In the genomic region with DNA sequence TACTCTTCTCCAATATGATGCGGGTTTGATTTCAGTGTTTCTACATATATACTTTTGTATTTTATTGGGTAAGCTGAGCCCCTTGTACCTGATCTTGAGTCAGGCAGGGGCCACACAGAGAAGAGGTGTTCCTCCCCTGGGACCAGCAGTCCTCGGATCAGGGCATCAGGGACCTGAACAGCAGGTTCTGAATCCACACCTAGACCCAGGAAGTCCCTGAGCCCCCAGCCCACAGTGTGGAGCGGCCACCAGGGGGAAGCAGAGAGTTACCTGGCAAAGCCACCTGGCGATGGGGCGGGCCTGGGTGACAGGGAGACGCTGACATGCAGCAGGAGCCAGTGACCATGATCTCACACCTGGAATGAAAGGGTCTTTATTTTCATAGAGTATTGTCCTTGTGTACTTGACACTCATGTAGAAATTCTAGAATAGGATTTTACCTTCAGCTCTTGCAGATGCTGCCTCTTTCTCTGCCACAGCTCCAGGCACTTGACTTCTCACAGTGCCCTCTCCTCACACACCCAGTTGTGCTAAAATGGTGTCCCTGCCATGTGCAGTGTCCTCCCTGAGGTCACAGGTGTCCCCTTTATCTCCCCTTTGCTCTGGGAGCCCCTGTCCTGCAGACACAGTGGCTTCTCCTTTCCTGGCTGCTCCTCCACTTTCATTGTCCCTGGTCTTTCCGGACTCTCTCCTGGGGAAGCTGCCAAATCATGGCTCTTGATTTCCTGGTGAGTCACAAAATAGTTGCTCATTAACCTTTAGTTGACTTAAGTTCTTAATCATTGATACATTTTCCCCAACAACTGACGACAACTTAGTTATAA, we compare ENCODE assay signal across 9 cellular contexts. TPM values are rescaled to one million over a fixed set of nuclear protein-coding genes. Genes with fewer than 3 reads are reported as not detected.
A peak's percentile ranks its signal among the peaks of the same experiment; 100 is the strongest.
DNase-seq lines count a peak whose midpoint lies in the region; ATAC-seq, FAIRE-seq and TF ChIP-seq lines count a peak whose summit lies in the region.
"Had no signal": no experiment of that assay in that cellular context is flagged by ENCODE, and none has a peak within 500 bp of the region (broad histone marks: within the 10 kb centered on the region; RNA-seq: fewer than 3 reads in every experiment).

No MANE protein-coding gene starts in this region.

- ATAC-seq in K562: peak; percentile 94
- ATAC-seq in HG03196 (IDR thresholded peaks at IDR 0.05; ENCODE audit: unreplicated experiment): no peak

- H3K9me3 ChIP-seq in K562 (replicated peaks; ENCODE audit: control insufficient read depth, insufficient read depth, low read depth, low read length): no peaks in the 10 kb centered on the region
- H3K9me3 ChIP-seq: tibial artery had no signal

- intact Hi-C loops in K562 (cut with micrococcal nuclease): loop anchor here (1.0 to 5.0 kb wide), 3 partner anchors 46 to 191 kb away; no protein-coding TSS in a partner anchor

- no peaks in the 10 kb centered on the region for H3K79me2 ChIP-seq in K562 (ENCODE audit: control insufficient read depth, insufficient read depth, low read length)

- no TSS peak for BruUV-seq in K562 (replicated peaks; lab: Mats Ljungman, UMichigan)

- no peak for TF ChIP-seq EP300 in Ishikawa (IDR thresholded peaks at IDR 0.05; ENCODE audit: borderline replicate concordance)
- no peak for TF ChIP-seq EP300 in K562 (IDR thresholded peaks at IDR 0.05; ENCODE audit: low read length)

- WGBS in K562 (ENCODE audit: insufficient coverage, low coverage, missing lambda C conversion rate): 2% methylated on average over 8 of the region's 8 CpGs

- TF ChIP-seq RAD21 in Ishikawa (IDR thresholded peaks at IDR 0.05; ENCODE audit: low read depth) (peak; percentile 22; the same call in 1 of the 2 replicates), K562 (CRISPR knock-in tag; conservative IDR thresholded peaks at IDR 0.05 in 1 of 2, IDR thresholded peaks at IDR 0.05 in 1 of 2) (no peak)

- no peaks in the 10 kb centered on the region for H3K9me1 ChIP-seq in K562 (ENCODE audit: control insufficient read depth, insufficient read depth, low read length)

- no peak for TF ChIP-seq CTCF in K562 (IDR thresholded peaks at IDR 0.05 in 2 of 3, conservative IDR thresholded peaks at IDR 0.05 in 1 of 3; ENCODE audit: insufficient read depth in 2 of 3, low read depth in 1 of 3, low read length in 3 of 3)

- no peaks in the 10 kb centered on the region for H3K36me3 ChIP-seq in K562 (ENCODE audit: control insufficient read depth, insufficient read depth, low read length)
- H3K36me3 ChIP-seq: tibial artery had no signal

- peaks cover 0 to 27% of the 10 kb centered on the region in 2 experiments; a peak in 2 of 5 replicates for H3K27me3 ChIP-seq in K562 (ENCODE audit: control insufficient read depth in 2 of 2, insufficient read depth in 2 of 2, low read length in 2 of 2)
- H3K27me3 ChIP-seq: tibial artery had no signal

- DNase-seq in COLO668 (lab: John Stamatoyannopoulos, UW; ENCODE audit: unreplicated experiment) (peak; percentile 81), T-helper 22 cell (ENCODE audit: low read depth) (peak; percentile 17), K562 (ENCODE audit: extremely low read depth in 1 of 4, low spot score in 3 of 4) (peak; percentile 96 to 100 (median 99)), lung microvascular endothelial cell (ENCODE audit: low read depth in 2 of 2) (peak; percentile 53 to 61), NOMO-1 treated with dmso at 0.1 percent for 144 hours (lab: John Stamatoyannopoulos, UW; ENCODE audit: unreplicated experiment) (no peak)
- DNase-seq in stimulated activated CD8-positive, alpha-beta memory T cell treated with anti-CD3 and anti-CD28 coated beads, Interleukin-7, amount 100 ng/mL, for 4 hours (ENCODE audit: low read depth in 2 of 2): peak; percentile 20 to 35

- no peak overlapping the region for H2AFZ ChIP-seq in K562 (ENCODE audit: low read depth, low read length)

- no peak for TF ChIP-seq POLR2A in K562 (conservative IDR thresholded peaks at IDR 0.05)

- peak; percentile 69 for FAIRE-seq in K562 (lab: Jason Lieb, UNC)

- in situ Hi-C loops in K562 (cut with MboI): loop anchor here (5.0 to 25.0 kb wide), 2 partner anchors 231 to 1406 kb away; no protein-coding TSS in a partner anchor

- POLR2A ChIA-PET in K562 (lab: Yijun Ruan, JAX): interaction anchor here (0.6 to 10.8 kb wide), 14 partner anchors 8 to 306 kb away, joined by 3 to 122 read pairs (median 4); no protein-coding TSS in a partner anchor

- H4K20me1 ChIP-seq in K562 (replicated peaks; ENCODE audit: control insufficient read depth, insufficient read depth, low read length): peaks cover 15% of the 10 kb centered on the region

- no peak overlapping the region for H3K4me3 ChIP-seq in K562
- H3K4me3 ChIP-seq: tibial artery had no signal

- no peaks in the 10 kb centered on the region for H3K4me1 ChIP-seq in K562 (replicated peaks in 1 of 2; ENCODE audit: control insufficient read depth in 2 of 2, insufficient read depth in 2 of 2, low read length in 2 of 2)
- H3K4me1 ChIP-seq: tibial artery had no signal

- no peak overlapping the region for H3K4me2 ChIP-seq in K562 (ENCODE audit: insufficient read depth, low read length)

- no peak overlapping the region for H3K9ac ChIP-seq in K562 (ENCODE audit: insufficient read depth in 1 of 2, low read depth in 2 of 2, low read length in 2 of 2)

- CTCF ChIA-PET in K562 (lab: Yijun Ruan, JAX; ENCODE audit: low intra/inter-chr PET ratio): interaction anchor here (0.6 to 8.3 kb wide), 21 partner anchors 17 to 544 kb away, joined by 3 to 78 read pairs (median 5); a partner anchor contains a TSS

- no peak overlapping the region for H3K27ac ChIP-seq in K562 (ENCODE audit: extremely low read depth, low read depth, low read length)
- H3K27ac ChIP-seq: tibial artery had no signal

TF ChIP-seq in Ishikawa, 13 proteins besides CTCF, POLR2A, EP300 and RAD21:
- TF ChIP-seq CEBPB (IDR thresholded peaks at IDR 0.05) (no peak), YY1 (IDR thresholded peaks at IDR 0.05; ENCODE audit: low read depth) (no peak), ZBTB7A (IDR thresholded peaks at IDR 0.05; ENCODE audit: low read depth) (peak; percentile 48; the same call in 1 of the 2 replicates), FOXM1 (IDR thresholded peaks at IDR 0.05; ENCODE audit: borderline replicate concordance, low read depth) (no peak)

TF ChIP-seq in K562, 482 proteins besides CTCF, POLR2A, EP300 and RAD21 (continues in another document):
- peak; percentile 93 for TF ChIP-seq RBM39 (optimal IDR thresholded peaks at IDR 0.05; ENCODE audit: low read depth, low read length)
- no peak; the same call in 1 of the 2 replicates for TF ChIP-seq TEAD4 (IDR thresholded peaks at IDR 0.05; ENCODE audit: low read length)
- TF ChIP-seq TEAD4 (CRISPR knock-in tag; IDR thresholded peaks at IDR 0.05; ENCODE audit: borderline replicate concordance): no peak
- TF ChIP-seq ZNF224 (CRISPR knock-in tag; IDR thresholded peaks at IDR 0.05): no peak
- TF ChIP-seq, protein P1, sequence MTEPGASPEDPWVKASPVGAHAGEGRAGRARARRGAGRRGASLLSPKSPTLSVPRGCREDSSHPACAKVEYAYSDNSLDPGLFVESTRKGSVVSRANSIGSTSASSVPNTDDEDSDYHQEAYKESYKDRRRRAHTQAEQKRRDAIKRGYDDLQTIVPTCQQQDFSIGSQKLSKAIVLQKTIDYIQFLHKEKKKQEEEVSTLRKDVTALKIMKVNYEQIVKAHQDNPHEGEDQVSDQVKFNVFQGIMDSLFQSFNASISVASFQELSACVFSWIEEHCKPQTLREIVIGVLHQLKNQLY (CRISPR knock-in tag; conservative IDR thresholded peaks at IDR 0.05): 0 out of 4 replicates have a peak, but pooled peaks of 1 of the 2 experiments have one; percentile 31
- TF ChIP-seq, protein P2, sequence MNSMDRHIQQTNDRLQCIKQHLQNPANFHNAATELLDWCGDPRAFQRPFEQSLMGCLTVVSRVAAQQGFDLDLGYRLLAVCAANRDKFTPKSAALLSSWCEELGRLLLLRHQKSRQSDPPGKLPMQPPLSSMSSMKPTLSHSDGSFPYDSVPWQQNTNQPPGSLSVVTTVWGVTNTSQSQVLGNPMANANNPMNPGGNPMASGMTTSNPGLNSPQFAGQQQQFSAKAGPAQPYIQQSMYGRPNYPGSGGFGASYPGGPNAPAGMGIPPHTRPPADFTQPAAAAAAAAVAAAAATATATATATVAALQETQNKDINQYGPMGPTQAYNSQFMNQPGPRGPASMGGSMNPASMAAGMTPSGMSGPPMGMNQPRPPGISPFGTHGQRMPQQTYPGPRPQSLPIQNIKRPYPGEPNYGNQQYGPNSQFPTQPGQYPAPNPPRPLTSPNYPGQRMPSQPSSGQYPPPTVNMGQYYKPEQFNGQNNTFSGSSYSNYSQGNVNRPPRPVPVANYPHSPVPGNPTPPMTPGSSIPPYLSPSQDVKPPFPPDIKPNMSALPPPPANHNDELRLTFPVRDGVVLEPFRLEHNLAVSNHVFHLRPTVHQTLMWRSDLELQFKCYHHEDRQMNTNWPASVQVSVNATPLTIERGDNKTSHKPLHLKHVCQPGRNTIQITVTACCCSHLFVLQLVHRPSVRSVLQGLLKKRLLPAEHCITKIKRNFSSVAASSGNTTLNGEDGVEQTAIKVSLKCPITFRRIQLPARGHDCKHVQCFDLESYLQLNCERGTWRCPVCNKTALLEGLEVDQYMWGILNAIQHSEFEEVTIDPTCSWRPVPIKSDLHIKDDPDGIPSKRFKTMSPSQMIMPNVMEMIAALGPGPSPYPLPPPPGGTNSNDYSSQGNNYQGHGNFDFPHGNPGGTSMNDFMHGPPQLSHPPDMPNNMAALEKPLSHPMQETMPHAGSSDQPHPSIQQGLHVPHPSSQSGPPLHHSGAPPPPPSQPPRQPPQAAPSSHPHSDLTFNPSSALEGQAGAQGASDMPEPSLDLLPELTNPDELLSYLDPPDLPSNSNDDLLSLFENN (IDR thresholded peaks at IDR 0.05; ENCODE audit: low read depth in 2 of 2, low read length in 2 of 2): no peak

RNA-seq across cellular contexts. Expression of a gene that starts 48.5 kb away (rescaled TPM):
- total RNA-seq in K562 (2011; cell fraction: chromatin; rRNA removed; ENCODE audit: low replicate concordance): not detected in 2 replicates
- not detected in 2 replicates for total RNA-seq in K562 (2011; cell fraction: nucleolus; rRNA removed)
- total RNA-seq in K562 (2011; cell fraction: nucleoplasm; rRNA removed): not detected in 2 replicates
- total RNA-seq in K562 (2014; rRNA removed): not detected in 2 replicates
- total RNA-seq in K562 (2014; rRNA removed; fragmentation: Illumina TruSeq; extraction: Trizol): not detected in 2 replicates
- not detected in 2 replicates for total RNA-seq in K562 (2015; rRNA removed; fragmentation: Illumina TruSeq; extraction: Trizol)
- not detected in 2 replicates for total RNA-seq in K562 (2021)
- polyA plus RNA-seq in K562 (2011; rRNA removed): not detected in 2 replicates
- polyA plus RNA-seq in K562 (2011; cell fraction: cytosol; rRNA removed): not detected in 2 replicates
- not detected in 2 replicates for polyA plus RNA-seq in K562 (2011; cell fraction: nucleus; rRNA removed)
- polyA plus RNA-seq in K562 (2012): not detected in 2 replicates
- not detected in 2 replicates for polyA plus RNA-seq in K562 (2014; fragmentation: Illumina TruSeq; extraction: Trizol)
- not detected for polyA plus RNA-seq in K562 (2014; fragmentation: Nextera tagmentation; extraction: Ambion mirVana)
- polyA plus RNA-seq in K562 (2014; rRNA removed): not detected in 2 replicates
- polyA minus RNA-seq in K562 (2011; rRNA and poly(A)+ RNA removed): not detected in 2 replicates
- not detected in 2 replicates for polyA minus RNA-seq in K562 (2011; cell fraction: cytosol; rRNA and poly(A)+ RNA removed)
- not detected in 2 replicates for polyA minus RNA-seq in K562 (2011; cell fraction: nucleus; rRNA and poly(A)+ RNA removed)
- total RNA-seq in lung microvascular endothelial cell: not detected in 2 replicates
